8 cellular contexts compared by ENCODE assay signal in the genomic region with DNA sequence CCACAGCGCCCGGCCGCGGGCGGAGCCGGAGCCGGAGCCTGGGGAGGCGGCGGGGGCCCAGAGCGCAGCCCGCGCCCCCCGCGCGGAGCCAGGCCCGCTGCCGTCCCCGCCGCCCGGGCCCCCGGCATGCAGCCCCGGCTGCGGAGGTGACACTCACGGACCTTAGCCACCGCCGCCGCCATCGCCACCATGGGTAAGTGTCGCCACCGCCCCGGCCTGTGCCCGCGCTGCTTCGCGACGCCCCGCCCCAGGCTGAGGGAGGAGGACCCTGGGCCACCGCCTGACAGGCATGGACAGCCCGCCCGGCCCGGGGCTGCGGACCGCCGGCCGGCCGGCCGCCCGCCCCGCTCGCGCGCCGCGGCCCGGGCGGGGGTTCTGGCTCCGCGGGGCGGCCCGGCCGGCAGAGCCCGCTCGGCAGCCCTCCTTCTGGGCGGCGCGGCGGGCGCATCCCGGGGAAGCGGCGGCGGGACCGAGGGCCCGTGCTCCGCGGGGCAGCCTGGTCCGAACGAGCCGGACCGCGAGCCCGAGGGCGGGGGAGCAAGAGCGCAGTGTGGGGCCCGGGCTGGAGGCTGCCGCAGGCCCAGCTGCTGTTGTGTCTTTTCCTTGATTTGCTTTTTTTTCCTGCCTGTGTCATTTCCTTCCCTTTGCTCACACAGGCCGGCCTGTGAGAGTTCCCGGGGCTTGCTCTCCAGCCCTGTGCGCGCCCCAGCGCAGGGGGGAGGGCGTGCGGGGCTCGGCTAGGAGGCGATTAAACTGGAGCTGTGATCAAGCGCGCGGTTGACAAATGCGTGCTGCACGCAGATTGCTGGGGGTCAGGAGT. TPM values are rescaled to one million over a fixed set of nuclear protein-coding genes. Genes with fewer than 3 reads are reported as not detected.
DNase-seq lines count a peak whose midpoint lies in the region; ATAC-seq and TF ChIP-seq lines count a peak whose summit lies in the region.

No MANE protein-coding gene starts in this region.

- H3K36me3 ChIP-seq in DND-41 (ENCODE audit: insufficient read depth, low read length) (no peaks in the 10 kb centered on the region; the same call in 1 of the 2 replicates), left ventricle myocardium inferior (no peaks in the 10 kb centered on the region)

- H3K4me2 ChIP-seq in DND-41 (ENCODE audit: insufficient read depth, low read length), result peak overlapping the region; percentile 71

- H3K27me3 ChIP-seq in DND-41 (ENCODE audit: insufficient read depth, low read length, poor library complexity) (no peaks in the 10 kb centered on the region), left ventricle myocardium inferior (ENCODE audit: low read depth) (no peaks in the 10 kb centered on the region)

- H3K4me3 ChIP-seq in DND-41 (ENCODE audit: low read depth in 1 of 2, low read length in 2 of 2) (peak overlapping the region; percentile 45 to 80; a peak in 3 of 4 replicates), left ventricle myocardium inferior (peak overlapping the region; percentile 92)
- H3K4me3 ChIP-seq in Jurkat, Clone E6-1 (ENCODE audit: low read length), result peak overlapping the region; percentile 72

- H3K9me3 ChIP-seq in DND-41 (ENCODE audit: insufficient read depth, low read length, severe bottlenecking) (no peaks in the 10 kb centered on the region), left ventricle myocardium inferior (replicated peaks) (no peaks in the 10 kb centered on the region)

- TF ChIP-seq CTCF in DND-41 (IDR thresholded peaks at IDR 0.05; ENCODE audit: borderline replicate concordance, extremely low read depth, low read length, poor library complexity, severe bottlenecking) (no peak), left ventricle myocardium inferior (IDR thresholded peaks at IDR 0.05; ENCODE audit: borderline replicate concordance) (no peak)

- peaks cover 33% of the 10 kb centered on the region for H4K20me1 ChIP-seq in DND-41 (ENCODE audit: insufficient read depth, low read length)

- DNase-seq in DND-41 (peak; percentile 72), T-helper 1 cell (peak; percentile 33 to 59 (median 48)), amygdala (lab: John Stamatoyannopoulos, UW) (peak in 42 of 56 donors; percentile 5 to 75 (median 46)), left ventricle myocardium inferior (peak; percentile 77), posterior cingulate gyrus (peak; percentile 36 to 94 (median 52)), NCI-H2107 treated with DMSO at 0.1 percent for 48 hours (lab: John Stamatoyannopoulos, UW; ENCODE audit: unreplicated experiment) (no peak)
- DNase-seq in Jurkat, Clone E6-1 (ENCODE audit: low read depth, low spot score), result no peak

- peaks cover 36% of the 10 kb centered on the region for H3K4me1 ChIP-seq in DND-41 (ENCODE audit: insufficient read depth, low read length)
- peaks cover 56% of the 10 kb centered on the region for H3K4me1 ChIP-seq in left ventricle myocardium inferior

- H3K27ac ChIP-seq in DND-41 (ENCODE audit: low read length), result peak overlapping the region; percentile 66
- H3K27ac ChIP-seq in left ventricle myocardium inferior (replicated peaks), result peak overlapping the region; percentile 93

- peaks cover 50% of the 10 kb centered on the region for H3K79me2 ChIP-seq in DND-41 (ENCODE audit: insufficient read depth, low read length)

- H3K9ac ChIP-seq in DND-41 (ENCODE audit: low read depth, low read length), result peak overlapping the region; percentile 69

- H2AFZ ChIP-seq in DND-41 (ENCODE audit: low read depth, low read length), result peak overlapping the region; percentile 53

- ATAC-seq in DND-41 (ENCODE audit: insufficient read depth, low read depth), result no peak
- ATAC-seq in GM21619 (IDR thresholded peaks at IDR 0.05; ENCODE audit: unreplicated experiment), result peak; percentile 12

- intact Hi-C loops in left ventricle myocardium inferior (cut with micrococcal nuclease), result no loop called here
- intact Hi-C loops in posterior cingulate gyrus (cut with DNase I), result loop anchor here (5.0 to 10.0 kb wide), 4 partner anchors 70 to 220 kb away; a partner anchor contains a TSS

RNA-seq across cellular contexts. Expression of a gene that starts 0.6 kb away (rescaled TPM):
- 17.8 TPM for polyA plus RNA-seq in Jurkat, Clone E6-1 (2012; ENCODE audit: insufficient read depth, insufficient read length)
- total RNA-seq in left ventricle myocardium inferior, result 41.3 TPM

RNA-seq across cellular contexts. Expression of a gene that starts 22.1 kb away (rescaled TPM):
- 31.2 TPM for polyA plus RNA-seq in Jurkat, Clone E6-1 (2012; ENCODE audit: insufficient read depth, insufficient read length)
- total RNA-seq in left ventricle myocardium inferior, result 44.7 TPM

Comparison
In these comparisons a context has a peak if more than half of its experiments do, and no peak if none do; other contexts are left out.
1. DNase-seq: peak in DND-41 (single experiment), T-helper 1 cell (5 of 5), amygdala (42 of 56), left ventricle myocardium inferior (single experiment) and posterior cingulate gyrus (10 of 10); none in Jurkat, Clone E6-1 (single experiment) and NCI-H2107 treated with DMSO at 0.1 percent for 48 hours (single experiment).
2. Peak in every context shown above with its lines, with median percentiles within 50 percentile points of each other: H3K4me3 ChIP-seq.